29 cellular contexts compared by ENCODE assay signal in genomic region chr11:8230921-8231847, GRCh38. TPM values are rescaled to one million over a fixed set of nuclear protein-coding genes. Genes with fewer than 3 reads are reported as not detected.
"Had no signal": no experiment of that assay in that cellular context is flagged by ENCODE, and none has a peak within 500 bp of the region (broad histone marks: within the 10 kb centered on the region; RNA-seq: fewer than 3 reads in every experiment).

No MANE protein-coding gene starts in this region.

- DNase-seq: activated CD4-positive, alpha-beta memory T cell treated with anti-CD3 and anti-CD28 coated beads, Interleukin-2, amount 10 ng/mL, durations not matched to agents 7 days and 5 days; activated CD4-positive, alpha-beta T cell treated with anti-CD3 and anti-CD28 coated beads, Interleukin-2, amount 10 ng/mL, durations not matched to agents 7 days and 5 days; activated CD4-positive, CD25-positive, alpha-beta regulatory T cell; activated gamma-delta T cell treated with Interleukin-2 at 50 U/mL for 16 hours; activated naive CD4-positive, alpha-beta T cell treated with anti-CD3 and anti-CD28 coated beads, Interleukin-2, amount 10 ng/mL, durations not matched to agents 7 days and 5 days; activated naive CD8-positive, alpha-beta T cell treated with anti-CD3 and anti-CD28 coated beads for 36 hours; activated T-cell treated with anti-CD3 and anti-CD28 coated beads for 4 hours; activated T-cell treated with anti-CD3 and anti-CD28 coated beads, Interleukin-2, amount 50 U/mL, for 72 hours; brain microvascular endothelial cell; KG1; NCI-H1092; NCI-H1417; NCI-H1694; NCI-H2029; NCI-H345; NCI-H510A; NCI-H526 treated with DMSO at 0.1 percent for 48 hours; T-cell; T-helper 2 cell; T1000 had no signal

- H3K9me3 Mint-ChIP-seq: activated CD4-positive, alpha-beta memory T cell treated with anti-CD3 and anti-CD28 coated beads, Interleukin-2, amount 10 ng/mL, durations not matched to agents 7 days and 5 days; activated CD4-positive, alpha-beta T cell treated with anti-CD3 and anti-CD28 coated beads, Interleukin-2, amount 10 ng/mL, durations not matched to agents 7 days and 5 days; activated naive CD4-positive, alpha-beta T cell treated with anti-CD3 and anti-CD28 coated beads, Interleukin-2, amount 10 ng/mL, durations not matched to agents 7 days and 5 days; activated naive CD8-positive, alpha-beta T cell treated with anti-CD3 and anti-CD28 coated beads for 36 hours; activated T-cell treated with anti-CD3 and anti-CD28 coated beads, Interleukin-2, amount 50 U/mL, for 72 hours; activated T-helper 2 cell treated with anti-CD3 and anti-CD28 coated beads, Interferon-gamma antibody, Interleukin-2, Interleukin-4, amounts not matched to agents 10 μg/mL and 5 μg/mL and 100 μg/mL, durations not matched to agents 14 hours and 24 hours and 36 hours; T-cell had no signal

- ATAC-seq: activated T-cell treated with anti-CD3 and anti-CD28 coated beads, Interleukin-2, amount 50 U/mL, for 72 hours; Right ventricle myocardium inferior; T-cell had no signal

- H3K4me3 ChIP-seq: cardiac muscle cell, SK-N-MC had no signal

- H3K36me3 ChIP-seq: brain microvascular endothelial cell, cardiac muscle cell had no signal

- H3K36me3 Mint-ChIP-seq: activated naive CD4-positive, alpha-beta T cell treated with anti-CD3 and anti-CD28 coated beads, Interleukin-2, amount 10 ng/mL, durations not matched to agents 7 days and 5 days; activated naive CD8-positive, alpha-beta T cell treated with anti-CD3 and anti-CD28 coated beads for 36 hours; T-cell had no signal

- H3K27ac ChIP-seq: brain microvascular endothelial cell, cardiac muscle cell, SK-N-MC had no signal

- H3K27me3 Mint-ChIP-seq: activated CD4-positive, alpha-beta memory T cell treated with anti-CD3 and anti-CD28 coated beads, Interleukin-2, amount 10 ng/mL, durations not matched to agents 7 days and 5 days; activated CD4-positive, alpha-beta T cell treated with anti-CD3 and anti-CD28 coated beads, Interleukin-2, amount 10 ng/mL, durations not matched to agents 7 days and 5 days; activated naive CD8-positive, alpha-beta T cell treated with anti-CD3 and anti-CD28 coated beads for 36 hours; T-cell had no signal

- H3K27ac Mint-ChIP-seq: activated CD4-positive, alpha-beta memory T cell treated with anti-CD3 and anti-CD28 coated beads, Interleukin-2, amount 10 ng/mL, durations not matched to agents 7 days and 5 days; activated CD4-positive, alpha-beta T cell treated with anti-CD3 and anti-CD28 coated beads, Interleukin-2, amount 10 ng/mL, durations not matched to agents 7 days and 5 days; activated naive CD8-positive, alpha-beta T cell treated with anti-CD3 and anti-CD28 coated beads for 36 hours; activated T-cell treated with anti-CD3 and anti-CD28 coated beads, Interleukin-2, amount 50 U/mL, for 72 hours; activated T-helper 2 cell treated with anti-CD3 and anti-CD28 coated beads, Interferon-gamma antibody, Interleukin-2, Interleukin-4, amounts not matched to agents 10 μg/mL and 5 μg/mL and 100 μg/mL, durations not matched to agents 14 hours and 24 hours and 36 hours; T-cell had no signal

- H3K27me3 ChIP-seq: brain microvascular endothelial cell, cardiac muscle cell had no signal

- H3K4me3 Mint-ChIP-seq: activated CD4-positive, alpha-beta memory T cell treated with anti-CD3 and anti-CD28 coated beads, Interleukin-2, amount 10 ng/mL, durations not matched to agents 7 days and 5 days; activated CD4-positive, alpha-beta T cell treated with anti-CD3 and anti-CD28 coated beads, Interleukin-2, amount 10 ng/mL, durations not matched to agents 7 days and 5 days; activated naive CD4-positive, alpha-beta T cell treated with anti-CD3 and anti-CD28 coated beads, Interleukin-2, amount 10 ng/mL, durations not matched to agents 7 days and 5 days; activated naive CD8-positive, alpha-beta T cell treated with anti-CD3 and anti-CD28 coated beads for 36 hours; activated T-cell treated with anti-CD3 and anti-CD28 coated beads, Interleukin-2, amount 50 U/mL, for 72 hours; T-cell had no signal

RNA-seq across cellular contexts. Expression of gene LMO1, which starts 32.5 kb away (rescaled TPM):
- total RNA-seq: activated CD4-positive, alpha-beta memory T cell treated with anti-CD3 and anti-CD28 coated beads, Interleukin-2, amount 10 ng/mL, durations not matched to agents 7 days and 5 days; activated CD4-positive, alpha-beta T cell treated with anti-CD3 and anti-CD28 coated beads, Interleukin-2, amount 10 ng/mL, durations not matched to agents 7 days and 5 days; activated CD8-positive, alpha-beta memory T cell treated with anti-CD3 and anti-CD28 coated beads for 36 hours; activated naive CD8-positive, alpha-beta T cell treated with anti-CD3 and anti-CD28 coated beads for 36 hours; activated T-helper 2 cell treated with anti-CD3 and anti-CD28 coated beads, Interferon-gamma antibody, Interleukin-2, Interleukin-4, amounts not matched to agents 10 μg/mL and 5 μg/mL and 100 μg/mL, durations not matched to agents 14 hours and 24 hours and 36 hours; LHCN-M2; M059J; OCI-LY7; RPMI7951; T-cell had no signal
